In the genomic region with DNA sequence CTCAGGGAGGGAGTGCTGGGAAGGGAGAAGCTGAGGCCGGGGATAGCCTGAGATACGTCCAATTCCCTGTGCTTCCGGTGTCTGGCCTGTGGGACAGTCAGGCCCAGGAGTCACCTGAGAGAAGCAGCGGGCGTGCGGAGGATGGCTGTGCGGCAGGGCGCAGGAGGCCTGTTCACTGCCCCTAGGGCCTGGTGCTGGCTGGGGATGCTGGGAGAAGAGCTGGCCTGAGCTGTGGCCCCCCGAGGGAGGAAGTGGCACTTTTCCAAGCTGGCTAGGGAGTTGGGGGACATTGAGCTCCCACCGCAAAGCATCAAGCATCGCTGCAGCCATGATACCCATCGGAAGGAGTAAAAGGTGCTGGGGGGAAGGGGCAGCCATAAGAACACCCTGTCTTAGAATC, we compare ENCODE assay signal across 28 cellular contexts.
"Had no signal": no experiment of that assay in that cellular context is flagged by ENCODE, and none has a peak within 500 bp of the region (broad histone marks: within the 10 kb centered on the region; RNA-seq: fewer than 3 reads in every experiment).

No MANE protein-coding gene starts in this region.

- H3K36me3 Mint-ChIP-seq: naive thymus-derived CD8-positive, alpha-beta T cell; stimulated activated naive B cell treated with anti-CD40 and anti-IgM and Interleukin-4, amounts not matched to agents 10 μg/mL and 1 μg/mL and 100 μg/mL, for 72 hours; type B pancreatic cell had no signal

- H3K27ac ChIP-seq: ovary, parathyroid adenoma, right lobe of liver, sigmoid colon, suprapubic skin, testis, tibial artery, transverse colon, upper lobe of right lung, uterus had no signal

- H3K79me2 ChIP-seq: parathyroid adenoma had no signal

- H3K27me3 ChIP-seq: ovary, right lobe of liver, sigmoid colon, suprapubic skin, testis, tibial artery, transverse colon, upper lobe of right lung, uterus had no signal

- H3K4me3 ChIP-seq: ovary, right lobe of liver, sigmoid colon, suprapubic skin, testis, tibial artery, transverse colon, upper lobe of right lung, uterus had no signal

- H3K9ac ChIP-seq: parathyroid adenoma had no signal

- H2AFZ ChIP-seq: parathyroid adenoma had no signal

- DNase-seq: naive B cell; naive thymus-derived CD8-positive, alpha-beta T cell; nephron progenitor cell; occipital lobe; ovary; right lobe of liver; sigmoid colon; small intestine; stimulated activated CD4-positive, alpha-beta T cell treated with anti-CD3 and anti-CD28 coated beads, Interleukin-15, amount 100 ng/mL, for 24 hours; stimulated activated CD4-positive, alpha-beta T cell treated with anti-CD3 and anti-CD28 coated beads, Interleukin-2, amount 100 ng/mL, for 24 hours; stimulated activated CD4-positive, alpha-beta T cell treated with anti-CD3 and anti-CD28 coated beads, Interleukin-2, amount 100 ng/mL, for 48 hours; stimulated activated CD4-positive, alpha-beta T cell treated with anti-CD3 and anti-CD28 coated beads, Interleukin-4, amount 100 ng/mL, for 24 hours; stimulated activated naive B cell treated with anti-CD40 and anti-IgM and Interleukin-4, amounts not matched to agents 10 μg/mL and 1 μg/mL and 100 μg/mL, for 72 hours; stimulated activated naive CD4-positive, alpha-beta T cell treated with Interleukin-2 at 50 U/mL for 16 hours; substantia nigra; testis; tibial artery; transverse colon; upper lobe of right lung; uterus had no signal

- H3K9me3 ChIP-seq: ovary, right lobe of liver, sigmoid colon, suprapubic skin, testis, tibial artery, transverse colon, upper lobe of right lung, uterus had no signal

- H3K4me1 ChIP-seq: parathyroid adenoma, right lobe of liver, sigmoid colon, suprapubic skin, testis, tibial artery, upper lobe of right lung, uterus had no signal

- H3K4me3 Mint-ChIP-seq: naive B cell; naive thymus-derived CD8-positive, alpha-beta T cell; natural killer cell treated with Interleukin-12 subunit alpha and Interleukin-12 subunit beta and Interleukin-15 and Interleukin-18, amount 100 ng/mL, for 72 hours; nephron progenitor cell; neural crest cell; stimulated activated naive B cell treated with anti-CD40 and anti-IgM and Interleukin-4, amounts not matched to agents 10 μg/mL and 1 μg/mL and 100 μg/mL, for 72 hours; stimulated activated naive CD8-positive, alpha-beta T cell treated with anti-CD3 and anti-CD28 coated beads, Interleukin-15, Interleukin-2, amounts not matched to agents 100 ng/mL and 50 ng/mL, for 24 hours; type B pancreatic cell had no signal

- H3K9me3 Mint-ChIP-seq: naive thymus-derived CD8-positive, alpha-beta T cell; neural crest cell; stimulated activated naive B cell treated with anti-CD40 and anti-IgM and Interleukin-4, amounts not matched to agents 10 μg/mL and 1 μg/mL and 100 μg/mL, for 72 hours; stimulated activated naive CD8-positive, alpha-beta T cell treated with anti-CD3 and anti-CD28 coated beads, Interleukin-15, Interleukin-2, amounts not matched to agents 100 ng/mL and 50 ng/mL, for 24 hours; type B pancreatic cell had no signal

- H3K36me3 ChIP-seq: ovary, right lobe of liver, sigmoid colon, suprapubic skin, tibial artery, transverse colon, upper lobe of right lung, uterus had no signal

- H3K27me3 Mint-ChIP-seq: naive B cell; naive thymus-derived CD8-positive, alpha-beta T cell; natural killer cell treated with Interleukin-12 subunit alpha and Interleukin-12 subunit beta and Interleukin-15 and Interleukin-18, amount 100 ng/mL, for 72 hours; progenitor cell of endocrine pancreas; stimulated activated naive B cell treated with anti-CD40 and anti-IgM and Interleukin-4, amounts not matched to agents 10 μg/mL and 1 μg/mL and 100 μg/mL, for 72 hours; stimulated activated naive CD8-positive, alpha-beta T cell treated with anti-CD3 and anti-CD28 coated beads, Interleukin-15, Interleukin-2, amounts not matched to agents 100 ng/mL and 50 ng/mL, for 24 hours; type B pancreatic cell had no signal

- H3K27ac Mint-ChIP-seq: naive thymus-derived CD8-positive, alpha-beta T cell; nephron progenitor cell; progenitor cell of endocrine pancreas; stimulated activated naive B cell treated with anti-CD40 and anti-IgM and Interleukin-4, amounts not matched to agents 10 μg/mL and 1 μg/mL and 100 μg/mL, for 72 hours; stimulated activated naive CD8-positive, alpha-beta T cell treated with anti-CD3 and anti-CD28 coated beads, Interleukin-15, Interleukin-2, amounts not matched to agents 100 ng/mL and 50 ng/mL, for 24 hours; type B pancreatic cell had no signal

- FAIRE-seq: small intestine had no signal

- ATAC-seq: naive thymus-derived CD8-positive, alpha-beta T cell; right cardiac atrium; right lobe of liver; stimulated activated naive B cell treated with anti-CD40 and anti-IgM and Interleukin-4, amounts not matched to agents 10 μg/mL and 1 μg/mL and 100 μg/mL, for 72 hours; upper lobe of right lung had no signal

- H3K4me1 Mint-ChIP-seq: neural crest cell; stimulated activated naive B cell treated with anti-CD40 and anti-IgM and Interleukin-4, amounts not matched to agents 10 μg/mL and 1 μg/mL and 100 μg/mL, for 72 hours had no signal
